23 cellular contexts compared by ENCODE assay signal in the genomic region with DNA sequence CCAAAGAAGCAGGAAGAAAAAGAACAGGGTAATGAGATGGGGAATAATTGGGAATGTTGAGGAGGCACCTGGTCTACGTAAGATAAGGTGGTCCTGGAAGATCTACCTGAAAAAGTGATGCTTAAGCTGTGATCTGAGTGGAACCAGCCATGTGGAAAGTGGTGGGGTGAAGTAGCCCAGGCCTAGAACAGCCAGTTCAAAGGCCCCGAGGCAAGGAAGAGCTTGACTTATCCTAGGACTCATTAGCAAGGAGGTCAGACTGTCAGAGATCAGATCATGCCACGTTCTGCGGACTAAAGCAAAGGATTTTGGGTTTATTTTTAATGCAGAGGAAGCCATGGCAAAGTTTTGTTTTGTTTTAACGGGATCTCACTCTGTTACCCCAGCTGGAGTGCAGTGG. TPM values are rescaled to one million over a fixed set of nuclear protein-coding genes. Genes with fewer than 3 reads are reported as not detected.
A peak's percentile ranks its signal among the peaks of the same experiment; 100 is the strongest.
DNase-seq lines count a peak whose midpoint lies in the region; ATAC-seq, FAIRE-seq and TF ChIP-seq lines count a peak whose summit lies in the region.
"Had no signal": no experiment of that assay in that cellular context is flagged by ENCODE, and none has a peak within 500 bp of the region (broad histone marks: within the 10 kb centered on the region; RNA-seq: fewer than 3 reads in every experiment).

No MANE protein-coding gene starts in this region.

- peaks cover 44% of the 10 kb centered on the region for H3K4me1 ChIP-seq in BLaER1
- no peaks in the 10 kb centered on the region for H3K4me1 ChIP-seq in keratinocyte (ENCODE audit: control insufficient read depth, extremely low read depth, insufficient read depth, low read length)
- H3K4me1 ChIP-seq in A673 (ENCODE audit: insufficient read depth, low read length, poor library complexity, severe bottlenecking): no peaks in the 10 kb centered on the region
- H3K4me1 ChIP-seq: BE2C had no signal

- no peak overlapping the region for H3K9ac ChIP-seq in BLaER1
- H3K9ac ChIP-seq in keratinocyte (ENCODE audit: control insufficient read depth, extremely low read depth, insufficient read depth, low read length): no peak overlapping the region

- H3K9me1 ChIP-seq in keratinocyte (ENCODE audit: control insufficient read depth, extremely low read depth, insufficient read depth, low read length): no peaks in the 10 kb centered on the region

- no peaks in the 10 kb centered on the region for H3K79me2 ChIP-seq in keratinocyte (ENCODE audit: control insufficient read depth, insufficient read depth, low read length)

- dilution Hi-C loops in keratinocyte (cut with MboI; ENCODE audit: extremely low pct_ligation_motif_present, low sequenced_read_pairs): no loop called here

- no peak overlapping the region for H2AFZ ChIP-seq in keratinocyte (ENCODE audit: control insufficient read depth, low read length)

- DNase-seq in NCI-H69 (lab: John Stamatoyannopoulos, UW) (peak; percentile 7), keratinocyte (ENCODE audit: low read depth, low spot score) (no peak), A673 (ENCODE audit: low spot score) (no peak)
- DNase-seq: ACHN; AML-193; BE2C; C1 segment of cervical spinal cord; Calu3; CD4-positive, alpha-beta memory T cell; COR-L47; DMS53; DMS79 treated with DMSO at 0.1 percent for 48 hours; GOT3 had no signal

- BruUV-seq in A673 (replicated peaks; lab: Mats Ljungman, UMichigan): no TSS peak

- POLR2A ChIA-PET in A673 (lab: Charles Lee; ENCODE audit: low non-redundant PET): no interaction called here

- no peaks in the 10 kb centered on the region for H3K27me3 ChIP-seq in BLaER1
- H3K27me3 ChIP-seq in keratinocyte (ENCODE audit: control insufficient read depth, extremely low read depth, insufficient read depth, low read length): no peaks in the 10 kb centered on the region
- no peaks in the 10 kb centered on the region for H3K27me3 ChIP-seq in A673 (replicated peaks; ENCODE audit: insufficient read depth, low read depth, low read length, poor library complexity)
- H3K27me3 ChIP-seq: BE2C had no signal

- ATAC-seq in GM21447 (IDR thresholded peaks at IDR 0.05; ENCODE audit: unreplicated experiment) (no peak), HG02763 (IDR thresholded peaks at IDR 0.05; ENCODE audit: unreplicated experiment) (no peak)

- H4K20me1 ChIP-seq in BLaER1 (no peaks in the 10 kb centered on the region), keratinocyte (ENCODE audit: control insufficient read depth, extremely low read depth, insufficient read depth, low read length) (no peaks in the 10 kb centered on the region)

- peak; percentile 5 for FAIRE-seq in keratinocyte (lab: Jason Lieb, UNC)
- FAIRE-seq: A204.1, G401.6, GM12892, H54 had no signal

- CTCF ChIA-PET in A673 (lab: Charles Lee): no interaction called here

- no peak overlapping the region for H3K4me3 ChIP-seq in BLaER1
- no peak overlapping the region for H3K4me3 ChIP-seq in keratinocyte (ENCODE audit: control insufficient read depth in 2 of 3, extremely low read depth in 1 of 3, insufficient read depth in 2 of 3, low read depth in 1 of 3, low read length in 3 of 3)
- H3K4me3 ChIP-seq in A673 (ENCODE audit: low read depth, low read length, poor library complexity, severe bottlenecking): no peak overlapping the region
- H3K4me3 ChIP-seq: HAP-1 had no signal

- H3K4me2 ChIP-seq in BLaER1: no peak overlapping the region
- H3K4me2 ChIP-seq in keratinocyte (ENCODE audit: control insufficient read depth, extremely low read depth, insufficient read depth, low read depth, low read length): no peak overlapping the region

- intact Hi-C loops in A673 (cut with micrococcal nuclease; ENCODE audit: unreplicated experiment): no loop called here

- H3K27ac ChIP-seq in BLaER1 (peak overlapping the region; percentile 24; the same call in 1 of the 2 replicates), keratinocyte (ENCODE audit: control insufficient read depth, insufficient read depth, low read length) (no peak overlapping the region), A673 (ENCODE audit: low read depth, low read length, poor library complexity, severe bottlenecking) (no peak overlapping the region)
- H3K27ac ChIP-seq: 22Rv1 had no signal

- H3K9me3 ChIP-seq in BLaER1 (peaks cover 53% of the 10 kb centered on the region), keratinocyte (ENCODE audit: control insufficient read depth, low read depth, low read length) (no peaks in the 10 kb centered on the region), A673 (ENCODE audit: low read depth, low read length, poor library complexity, severe bottlenecking) (no peaks in the 10 kb centered on the region)
- H3K9me3 ChIP-seq: BE2C had no signal

- TF ChIP-seq CTCF in keratinocyte (optimal IDR thresholded peaks at IDR 0.05 in 1 of 3, IDR thresholded peaks at IDR 0.05 in 1 of 3, conservative IDR thresholded peaks at IDR 0.05 in 1 of 3; ENCODE audit: extremely low read depth in 1 of 3, insufficient read depth in 2 of 3, low read length in 3 of 3) (no peak), A673 (conservative IDR thresholded peaks at IDR 0.05; ENCODE audit: low read depth, low read length) (no peak)

- H3K36me3 ChIP-seq in BLaER1 (no peaks in the 10 kb centered on the region), keratinocyte (ENCODE audit: control insufficient read depth in 2 of 2, extremely low read depth in 1 of 2, insufficient read depth in 2 of 2, low read length in 2 of 2) (no peaks in the 10 kb centered on the region), A673 (ENCODE audit: insufficient read depth, low read length, poor library complexity, severe bottlenecking) (no peaks in the 10 kb centered on the region)
- H3K36me3 ChIP-seq: HAP-1 had no signal

RNA-seq across cellular contexts. Expression of gene SYCP2L, which starts 5.1 kb away (rescaled TPM):
- 0.44 to 1.3 TPM (median 0.76 TPM) in 3 replicates for polyA plus RNA-seq in keratinocyte
- 1.7 TPM for polyA plus RNA-seq in keratinocyte (2011; ENCODE audit: low read depth)
- 0.21 and 0.40 TPM in 2 replicates for polyA plus RNA-seq in keratinocyte (2011; cell fraction: cytosol; rRNA removed)
- 3.0 and 3.8 TPM in 2 replicates for polyA plus RNA-seq in keratinocyte (2011; cell fraction: nucleus; rRNA removed)
- polyA plus RNA-seq in keratinocyte (2012; ENCODE audit: low replicate concordance): 0.30 and 0.89 TPM in 2 replicates
- 0.80 to 0.86 TPM in 2 of 3 replicates, not detected in the other for polyA minus RNA-seq in keratinocyte
- not detected for polyA minus RNA-seq in keratinocyte (2011; cell fraction: cytosol; rRNA and poly(A)+ RNA removed)
- polyA minus RNA-seq in keratinocyte (2011; cell fraction: nucleus; rRNA and poly(A)+ RNA removed): 1.1 and 3.0 TPM in 2 replicates
- 7.5 and 9.7 TPM in 2 replicates for total RNA-seq in A673 (2021)
- total RNA-seq: Calu3; CD4-positive, alpha-beta memory T cell had no signal
- polyA plus RNA-seq: CD4-positive, alpha-beta memory T cell had no signal

RNA-seq across cellular contexts. Expression of gene GCM2, which starts 10.1 kb away (rescaled TPM):
- not detected in 3 replicates for polyA plus RNA-seq in keratinocyte
- polyA plus RNA-seq in keratinocyte (2011; ENCODE audit: low read depth): not detected
- polyA plus RNA-seq in keratinocyte (2011; cell fraction: cytosol; rRNA removed): not detected in 2 replicates
- polyA plus RNA-seq in keratinocyte (2011; cell fraction: nucleus; rRNA removed): not detected in 2 replicates
- polyA plus RNA-seq in keratinocyte (2012; ENCODE audit: low replicate concordance): 0.06 TPM in 1 of 2 replicates, not detected in the other
- polyA minus RNA-seq in keratinocyte: not detected in 3 replicates
- polyA minus RNA-seq in keratinocyte (2011; cell fraction: cytosol; rRNA and poly(A)+ RNA removed): not detected
- polyA minus RNA-seq in keratinocyte (2011; cell fraction: nucleus; rRNA and poly(A)+ RNA removed): not detected in 2 replicates
- not detected in 2 replicates for total RNA-seq in A673 (2021)
- total RNA-seq: Calu3; CD4-positive, alpha-beta memory T cell; Daoy had no signal
- polyA plus RNA-seq: CD4-positive, alpha-beta memory T cell had no signal

RNA-seq across cellular contexts. Expression of gene MAK, which starts 53.6 kb away (rescaled TPM):
- 0.02 to 0.03 TPM in 2 of 3 replicates, not detected in the other for polyA plus RNA-seq in keratinocyte
- polyA plus RNA-seq in keratinocyte (2011; ENCODE audit: low read depth): not detected
- polyA plus RNA-seq in keratinocyte (2011; cell fraction: cytosol; rRNA removed): not detected in 2 replicates
- polyA plus RNA-seq in keratinocyte (2011; cell fraction: nucleus; rRNA removed): not detected in 2 replicates
- 0.11 TPM in 1 of 2 replicates, not detected in the other for polyA plus RNA-seq in keratinocyte (2012; ENCODE audit: low replicate concordance)
- not detected in 3 replicates for polyA minus RNA-seq in keratinocyte
- not detected for polyA minus RNA-seq in keratinocyte (2011; cell fraction: cytosol; rRNA and poly(A)+ RNA removed)
- not detected in 2 replicates for polyA minus RNA-seq in keratinocyte (2011; cell fraction: nucleus; rRNA and poly(A)+ RNA removed)
- 0.06 and 0.24 TPM in 2 replicates for total RNA-seq in A673 (2021)
- total RNA-seq: CD4-positive, alpha-beta memory T cell; Daoy had no signal
